Comparison of ENCODE assay signal across 8 cellular contexts in the genomic region with DNA sequence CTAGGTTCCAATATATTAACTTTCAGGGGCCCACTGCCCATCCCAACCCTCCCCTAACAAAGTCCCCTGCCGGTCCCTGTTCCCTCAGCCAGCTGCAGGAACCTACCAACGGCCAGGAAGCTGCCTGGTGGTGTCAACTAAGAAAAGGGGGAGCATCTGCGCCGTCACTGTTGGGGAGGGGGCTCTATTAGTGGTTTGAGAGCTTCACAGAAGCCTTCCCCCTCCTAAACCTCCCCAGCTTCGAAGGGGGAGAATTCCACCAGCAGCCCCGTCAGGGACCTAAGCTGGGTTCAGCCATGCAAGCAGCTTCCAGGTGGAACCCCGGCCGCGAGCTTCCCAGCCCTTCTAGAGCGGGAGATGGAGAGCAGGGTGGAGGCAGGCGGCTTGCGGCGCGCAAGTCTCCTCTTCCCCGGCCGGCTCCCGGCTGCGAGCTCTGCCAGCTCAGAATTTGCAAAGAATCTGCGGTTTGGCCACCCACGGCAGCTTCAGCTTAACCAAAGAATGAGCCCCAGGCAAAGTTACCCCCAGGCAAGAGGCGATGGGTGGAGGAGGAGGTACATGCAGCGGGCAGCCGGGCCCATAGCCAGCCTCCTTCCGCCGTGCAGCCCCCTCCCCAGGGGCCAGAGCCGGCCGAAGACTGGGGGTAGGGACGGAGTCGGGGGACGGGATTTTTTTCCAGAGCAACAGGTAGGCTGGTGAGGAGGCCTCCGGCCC. TPM values are rescaled to one million over a fixed set of nuclear protein-coding genes. Genes with fewer than 3 reads are reported as not detected.
DNase-seq lines count a peak whose midpoint lies in the region; ATAC-seq, FAIRE-seq and TF ChIP-seq lines count a peak whose summit lies in the region.

No MANE protein-coding gene starts in this region.

- no peak for TF ChIP-seq CTCF in pancreas (IDR thresholded peaks at IDR 0.05)
- no peak for TF ChIP-seq CTCF in tibial artery (IDR thresholded peaks at IDR 0.05)

- 1 to 2% methylated on average over 31 of the region's 31 CpGs for WGBS in pancreas, 2 donors

- H3K36me3 ChIP-seq in pancreas (peaks cover 0 to 8% (median 0%) of the 10 kb centered on the region in 3 donors), tibial artery (peaks cover 0 to 18% (median 13%) of the 10 kb centered on the region in 3 donors)

- peak; percentile 14 for FAIRE-seq in RCC 7860 (lab: Jason Lieb, UNC)
- FAIRE-seq in pancreas (lab: Jason Lieb, UNC): no peak

- H3K27ac ChIP-seq in pancreas (peak overlapping the region; percentile 62 to 78 (median 72)), tibial artery (peak overlapping the region; percentile 66 to 83)

- H3K27me3 ChIP-seq in pancreas (no peaks in the 10 kb centered on the region), tibial artery (no peaks in the 10 kb centered on the region)

- H3K9me3 ChIP-seq in pancreas: no peaks in the 10 kb centered on the region
- H3K9me3 ChIP-seq in tibial artery: no peaks in the 10 kb centered on the region

- DNase-seq in Right ventricle myocardium inferior (ENCODE audit: missing footprints) (peak; percentile 67), cardiac septum (ENCODE audit: low spot score) (no peak), RCC 7860 (ENCODE audit: low spot score) (peak; percentile 68), activated gamma-delta T cell (lab: John Stamatoyannopoulos, UW) (peak; percentile 24), germinal center (ENCODE audit: low spot score) (peak; percentile 48), pancreas (peak; percentile 20 to 85 (median 55)), tibial artery (peak in 1 of 2 donors; percentile 74)

- ATAC-seq in Right ventricle myocardium inferior (peak; percentile 9), HG03139 (IDR thresholded peaks at IDR 0.05; ENCODE audit: unreplicated experiment) (peak; percentile 2), pancreas (peak; percentile 30 to 56 (median 44))

- peak overlapping the region; percentile 67 to 83 (median 74) for H3K4me3 ChIP-seq in pancreas
- H3K4me3 ChIP-seq in tibial artery: peak overlapping the region; percentile 57 to 67

- intact Hi-C loops in Right ventricle myocardium inferior (cut with DNase I) (no loop called here), cardiac septum (cut with DNase I) (loop anchor here (5.0 kb wide), 1 partner anchor 52 kb away; no protein-coding TSS in a partner anchor), pancreas (cut with DNase I) (no loop called here), tibial artery (cut with DNase I; ENCODE audit: low total_unique reads) (loop anchor here (5.0 kb wide), 1 partner anchor 77 kb away; no protein-coding TSS in a partner anchor)

- H3K4me1 ChIP-seq in pancreas: peaks cover 0 to 4% (median 0%) of the 10 kb centered on the region in 3 donors
- peaks cover 0 to 20% (median 12%) of the 10 kb centered on the region in 4 donors for H3K4me1 ChIP-seq in tibial artery

RNA-seq across cellular contexts. Expression of a gene that starts 33.7 kb away (rescaled TPM):
- total RNA-seq in Right ventricle myocardium inferior (23.3 TPM), cardiac septum (22.2 TPM), pancreas (10 to 100 TPM; 10.4 to 17.0 (median 13.3) TPM)
- polyA plus RNA-seq in pancreas: 10 to 100 TPM; 12.0 to 18.7 TPM

RNA-seq across cellular contexts. Expression of a gene that starts 58.5 kb away (rescaled TPM):
- total RNA-seq in Right ventricle myocardium inferior: 25.6 TPM
- total RNA-seq in cardiac septum: 24.2 TPM
- 10 to 100 TPM in 2 of 6 donors, 1 to 10 TPM in 4; 3.5 to 16.2 (median 4.6) TPM for total RNA-seq in pancreas
- polyA plus RNA-seq in pancreas: 1 to 10 TPM; 4.2 to 5.8 TPM

Comparison
In these comparisons a context has a peak if more than half of its experiments do, and no peak if none do; other contexts are left out.
1. intact Hi-C loops: an anchor here in cardiac septum (5.0 kb wide) and tibial artery (5.0 kb wide); none called in Right ventricle myocardium inferior and pancreas.